In the genomic region with DNA sequence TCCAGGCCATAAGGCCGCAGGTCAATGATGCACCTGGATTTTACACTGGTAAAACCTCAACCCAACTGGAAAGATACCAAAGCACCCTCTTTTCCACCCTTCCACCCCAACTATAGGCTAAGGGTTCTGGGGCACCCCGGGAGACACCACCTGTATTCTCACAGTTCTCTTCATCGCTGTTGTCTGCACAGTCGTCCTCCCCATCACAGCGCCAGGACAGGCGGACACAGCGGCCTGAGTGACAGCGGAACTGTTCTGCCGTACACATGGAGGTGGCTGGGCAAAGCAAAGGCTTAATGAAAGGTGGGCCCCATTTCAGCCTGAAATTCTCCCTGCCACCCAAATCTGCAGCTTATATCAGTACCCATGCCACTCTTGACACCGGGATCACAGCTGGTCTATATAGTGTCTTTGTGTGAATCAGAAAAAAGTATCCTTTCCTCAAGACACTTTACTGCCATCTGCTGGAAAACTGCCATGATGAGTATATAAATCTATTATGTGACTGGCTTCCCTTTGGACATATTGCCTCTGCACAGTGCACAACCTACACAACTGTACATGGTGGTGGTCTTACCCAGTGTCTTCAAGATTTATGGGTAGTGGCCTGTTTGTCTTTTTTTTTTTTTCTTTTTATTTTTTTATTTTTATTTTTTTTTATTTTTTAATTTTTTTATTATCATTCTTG, we compare ENCODE assay signal across 8 cellular contexts. TPM values are rescaled to one million over a fixed set of nuclear protein-coding genes. Genes with fewer than 3 reads are reported as not detected.
DNase-seq lines count a peak whose midpoint lies in the region; FAIRE-seq and TF ChIP-seq lines count a peak whose summit lies in the region.

No MANE protein-coding gene starts in this region.

- no peak overlapping the region for H3K27ac Mint-ChIP-seq in activated T-helper 1 cell treated with anti-CD3 and anti-CD28 coated beads, Interleukin-12 subunit alpha, Interleukin-12 subunit beta, Interleukin-2, Interleukin-4 antibody, amounts not matched to agents 30 ng/mL and 10 ng/mL and 1 ng/mL, durations not matched to agents 14 hours and 24 hours and 36 hours

- no peaks in the 10 kb centered on the region for H3K27me3 ChIP-seq in brain microvascular endothelial cell (replicated peaks)

- no peak for TF ChIP-seq POLR2A in GM12892 (IDR thresholded peaks at IDR 0.05; ENCODE audit: low read depth, low read length)

- intact Hi-C loops in activated T-helper 1 cell treated with anti-CD3 and anti-CD28 coated beads, Interleukin-12 subunit alpha, Interleukin-12 subunit beta, Interleukin-2, Interleukin-4 antibody, amounts not matched to agents 30 ng/mL and 10 ng/mL and 1 ng/mL, durations not matched to agents 14 hours and 24 hours and 36 hours (cut with micrococcal nuclease) = loop anchor here (1.0 kb wide), 1 partner anchor 8 kb away; no protein-coding TSS in a partner anchor

- peak; percentile 12 for TF ChIP-seq CTCF in AG09319 (IDR thresholded peaks at IDR 0.05; ENCODE audit: low read depth, low read length)
- peak; percentile 57 for TF ChIP-seq CTCF in brain microvascular endothelial cell (IDR thresholded peaks at IDR 0.05; ENCODE audit: low read depth, low read length, missing control alignments)

- no peak overlapping the region for H3K4me3 Mint-ChIP-seq in activated T-helper 1 cell treated with anti-CD3 and anti-CD28 coated beads, Interleukin-12 subunit alpha, Interleukin-12 subunit beta, Interleukin-2, Interleukin-4 antibody, amounts not matched to agents 30 ng/mL and 10 ng/mL and 1 ng/mL, durations not matched to agents 14 hours and 24 hours and 36 hours

- H3K4me3 ChIP-seq in brain microvascular endothelial cell (ENCODE audit: low read depth, low read length) = no peak overlapping the region

- peaks cover 2% of the 10 kb centered on the region for H3K36me3 ChIP-seq in brain microvascular endothelial cell (replicated peaks)

- H3K27ac ChIP-seq in brain microvascular endothelial cell = no peak overlapping the region

- H3K27me3 Mint-ChIP-seq in activated T-helper 1 cell treated with anti-CD3 and anti-CD28 coated beads, Interleukin-12 subunit alpha, Interleukin-12 subunit beta, Interleukin-2, Interleukin-4 antibody, amounts not matched to agents 30 ng/mL and 10 ng/mL and 1 ng/mL, durations not matched to agents 14 hours and 24 hours and 36 hours (ENCODE audit: insufficient read depth) = no peaks in the 10 kb centered on the region

- in situ Hi-C loops in brain microvascular endothelial cell (cut with HindIII; ENCODE audit: low pct_ligation_motif_present, low sequenced_read_pairs) = no loop called here

- H3K36me3 Mint-ChIP-seq in activated T-helper 1 cell treated with anti-CD3 and anti-CD28 coated beads, Interleukin-12 subunit alpha, Interleukin-12 subunit beta, Interleukin-2, Interleukin-4 antibody, amounts not matched to agents 30 ng/mL and 10 ng/mL and 1 ng/mL, durations not matched to agents 14 hours and 24 hours and 36 hours (ENCODE audit: low read depth) = no peaks in the 10 kb centered on the region

- FAIRE-seq in GM12892 (lab: Jason Lieb, UNC) = peak; percentile 68

- no peak for DNase-seq in AG09319 (ENCODE audit: extremely low read depth, low read depth)
- no peak for DNase-seq in GM12892 (ENCODE audit: insufficient read length)
- DNase-seq in NCI-H524 treated with DMSO at 0.1 percent for 48 hours (lab: John Stamatoyannopoulos, UW) = peak; percentile 15
- DNase-seq in brain microvascular endothelial cell = peak; percentile 31
- peak; percentile 22 for DNase-seq in putamen (ENCODE audit: low spot score)
- no peak for DNase-seq in activated T-helper 1 cell treated with anti-CD3 and anti-CD28 coated beads, Interleukin-12 subunit alpha, Interleukin-12 subunit beta, Interleukin-2, Interleukin-4 antibody, amounts not matched to agents 30 ng/mL and 10 ng/mL and 1 ng/mL, durations not matched to agents 14 hours and 24 hours and 36 hours (ENCODE audit: low spot score)
- no peak for DNase-seq in dedifferentiated amniotic fluid mesenchymal stem cell (ENCODE audit: extremely low spot score)
- DNase-seq in ecto neural progenitor cell (ENCODE audit: low spot score) = no peak

- no peaks in the 10 kb centered on the region for H3K9me3 Mint-ChIP-seq in activated T-helper 1 cell treated with anti-CD3 and anti-CD28 coated beads, Interleukin-12 subunit alpha, Interleukin-12 subunit beta, Interleukin-2, Interleukin-4 antibody, amounts not matched to agents 30 ng/mL and 10 ng/mL and 1 ng/mL, durations not matched to agents 14 hours and 24 hours and 36 hours

- no peaks in the 10 kb centered on the region for H3K4me1 Mint-ChIP-seq in activated T-helper 1 cell treated with anti-CD3 and anti-CD28 coated beads, Interleukin-12 subunit alpha, Interleukin-12 subunit beta, Interleukin-2, Interleukin-4 antibody, amounts not matched to agents 30 ng/mL and 10 ng/mL and 1 ng/mL, durations not matched to agents 14 hours and 24 hours and 36 hours (ENCODE audit: low read depth)

RNA-seq across cellular contexts. Expression of gene LRP4, which starts 21.5 kb away (rescaled TPM):
- polyA plus RNA-seq in GM12892 (2012; ENCODE audit: missing spikeins) = 2.2 TPM
- total RNA-seq in activated T-helper 1 cell treated with anti-CD3 and anti-CD28 coated beads, Interleukin-12 subunit alpha, Interleukin-12 subunit beta, Interleukin-2, Interleukin-4 antibody, amounts not matched to agents 30 ng/mL and 10 ng/mL and 1 ng/mL, durations not matched to agents 14 hours and 24 hours and 36 hours = 0.08 and 0.15 TPM in 2 replicates

RNA-seq across cellular contexts. Expression of gene CSTPP1, which starts 39.7 kb away (rescaled TPM):
- polyA plus RNA-seq in GM12892 (2012; ENCODE audit: missing spikeins) = 26.3 TPM
- total RNA-seq in activated T-helper 1 cell treated with anti-CD3 and anti-CD28 coated beads, Interleukin-12 subunit alpha, Interleukin-12 subunit beta, Interleukin-2, Interleukin-4 antibody, amounts not matched to agents 30 ng/mL and 10 ng/mL and 1 ng/mL, durations not matched to agents 14 hours and 24 hours and 36 hours = 15.1 and 16.7 TPM in 2 replicates

RNA-seq across cellular contexts. Expression of gene CKAP5, which starts 50.8 kb away (rescaled TPM):
- 35.6 TPM for polyA plus RNA-seq in GM12892 (2012; ENCODE audit: missing spikeins)
- total RNA-seq in activated T-helper 1 cell treated with anti-CD3 and anti-CD28 coated beads, Interleukin-12 subunit alpha, Interleukin-12 subunit beta, Interleukin-2, Interleukin-4 antibody, amounts not matched to agents 30 ng/mL and 10 ng/mL and 1 ng/mL, durations not matched to agents 14 hours and 24 hours and 36 hours = 121 TPM in 2 replicates

Comparison
In these comparisons a context has a peak if more than half of its experiments do, and no peak if none do; other contexts are left out.
1. DNase-seq: peak in NCI-H524 treated with DMSO at 0.1 percent for 48 hours (single experiment), brain microvascular endothelial cell (single experiment) and putamen (single experiment); none in AG09319 (single experiment), GM12892 (single experiment), activated T-helper 1 cell treated with anti-CD3 and anti-CD28 coated beads, Interleukin-12 subunit alpha, Interleukin-12 subunit beta, Interleukin-2, Interleukin-4 antibody, amounts not matched to agents 30 ng/mL and 10 ng/mL and 1 ng/mL, durations not matched to agents 14 hours and 24 hours and 36 hours (single experiment), dedifferentiated amniotic fluid mesenchymal stem cell (single experiment) and ecto neural progenitor cell (single experiment).